Comparison of ENCODE assay signal across 8 cellular contexts in genomic region chr12:80186727-80187217, GRCh38.
DNase-seq lines count a peak whose midpoint lies in the region; ATAC-seq, FAIRE-seq and TF ChIP-seq lines count a peak whose summit lies in the region.

No MANE protein-coding gene starts in this region.

- POLR2A ChIA-PET in AG04450 (lab: Yijun Ruan, JAX): interaction anchor here (0.9 kb wide), 1 partner anchor 251 kb away, joined by 3 read pairs; no protein-coding TSS in a partner anchor

- H3K4me3 ChIP-seq in AG04450 (ENCODE audit: low read depth, low read length) (no peak overlapping the region), esophagus (ENCODE audit: low read depth in 1 of 2, low read length in 2 of 2) (no peak overlapping the region)

- TF ChIP-seq CTCF in AG04450 (IDR thresholded peaks at IDR 0.05; ENCODE audit: low read depth, low read length) (peak; percentile 87), GM10266 (IDR thresholded peaks at IDR 0.05; ENCODE audit: control insufficient read depth, insufficient read depth, low read depth, missing control alignments) (peak; percentile 71)

- H3K9me3 ChIP-seq in AG04450 (ENCODE audit: control insufficient read depth, insufficient read depth, low read length) (no peaks in the 10 kb centered on the region), esophagus (ENCODE audit: control insufficient read depth in 2 of 2, insufficient read depth in 1 of 2, low read depth in 1 of 2, low read length in 1 of 2) (no peaks in the 10 kb centered on the region)

- FAIRE-seq in TTC549 (lab: Jason Lieb, UNC): peak; percentile 80

- no peaks in the 10 kb centered on the region for H3K4me1 ChIP-seq in esophagus (ENCODE audit: control insufficient read depth in 2 of 2, insufficient read depth in 2 of 2, low read length in 1 of 2)

- H3K27ac ChIP-seq in AG04450 (ENCODE audit: low read depth, low read length) (peak overlapping the region; percentile 72), esophagus (ENCODE audit: low read depth in 2 of 2, low read length in 1 of 2) (peak overlapping the region; percentile 64 to 71)

- peak; percentile 68 for ATAC-seq in HG02798 (IDR thresholded peaks at IDR 0.05; ENCODE audit: poor library complexity, unreplicated experiment)
- ATAC-seq in GM21381 (IDR thresholded peaks at IDR 0.05; ENCODE audit: unreplicated experiment): no peak

- 7% methylated on average over 2 of the region's 2 CpGs for WGBS in esophagus, 2 donors

- no peaks in the 10 kb centered on the region for H3K36me3 ChIP-seq in esophagus (ENCODE audit: control insufficient read depth in 2 of 2, insufficient read depth in 2 of 2, low read length in 1 of 2)

- CTCF ChIA-PET in AG04450 (lab: Charles Lee): interaction anchor here (0.6 to 1.7 kb wide), 36 partner anchors 8 to 779 kb away, joined by 3 to 15 read pairs (median 3); no protein-coding TSS in a partner anchor

- DNase-seq in AG04450 (ENCODE audit: low read depth, low spot score) (peak; percentile 84), GM10266 (ENCODE audit: extremely low spot score) (peak; percentile 26), NCI-H2029 treated with DMSO at 0.1 percent for 48 hours (lab: John Stamatoyannopoulos, UW) (peak; percentile 16), myocyte (ENCODE audit: low read depth) (peak; percentile 92)

- H3K27me3 ChIP-seq in AG04450 (ENCODE audit: control insufficient read depth, insufficient read depth, low read length) (no peaks in the 10 kb centered on the region), esophagus (ENCODE audit: control insufficient read depth in 1 of 2, insufficient read depth in 2 of 2, low read length in 2 of 2) (no peaks in the 10 kb centered on the region)

Comparison
In these comparisons a context has a peak if more than half of its experiments do, and no peak if none do; other contexts are left out.
1. DNase-seq: peak in every context shown above with its lines; median percentile 92 in myocyte; 84 in AG04450; 26 in GM10266; 16 in NCI-H2029 treated with DMSO at 0.1 percent for 48 hours.